Comparison of ENCODE assay signal across 14 cellular contexts in genomic region chr16:21104124-21104860, GRCh38. TPM values are rescaled to one million over a fixed set of nuclear protein-coding genes. Genes with fewer than 3 reads are reported as not detected.
DNase-seq lines count a peak whose midpoint lies in the region; ATAC-seq and TF ChIP-seq lines count a peak whose summit lies in the region.
"Had no signal": no experiment of that assay in that cellular context is flagged by ENCODE, and none has a peak within 500 bp of the region (broad histone marks: within the 10 kb centered on the region; RNA-seq: fewer than 3 reads in every experiment).

No MANE protein-coding gene starts in this region.

- H3K27me3 ChIP-seq in adrenal gland, result peaks cover 6% of the 10 kb centered on the region
- H3K27me3 ChIP-seq: thyroid gland had no signal

- H3K4me3 ChIP-seq in adrenal gland, result no peak overlapping the region
- H3K4me3 ChIP-seq: thyroid gland had no signal

- no peaks in the 10 kb centered on the region for H3K9me3 ChIP-seq in adrenal gland (replicated peaks in 1 of 3)
- H3K9me3 ChIP-seq: thyroid gland had no signal

- intact Hi-C loops in adrenal gland (cut with DNase I), result no loop called here

- no peak for TF ChIP-seq CTCF in adrenal gland (IDR thresholded peaks at IDR 0.05)

- H3K36me3 ChIP-seq in adrenal gland (replicated peaks in 1 of 2), result no peaks in the 10 kb centered on the region
- H3K36me3 ChIP-seq: thyroid gland had no signal

- WGBS in adrenal gland, 4 donors, result 48 to 52% (median 48%) methylated on average over 7 to 8 of the region's 8 CpGs

- ATAC-seq in HG03108 (IDR thresholded peaks at IDR 0.05; ENCODE audit: unreplicated experiment), result no peak

- DNase-seq in NCI-H1417 (lab: John Stamatoyannopoulos, UW), result peak in 2 of 3 experiments; percentile 27 to 63
- DNase-seq in NCI-H1417 treated with DMSO at 0.1 percent for 48 hours (lab: John Stamatoyannopoulos, UW), result no peak
- peak; percentile 66 for DNase-seq in NCI-H2227 treated with DMSO at 0.1 percent for 48 hours (lab: John Stamatoyannopoulos, UW)
- peak; percentile 67 for DNase-seq in fibroblast of peridontal ligament (ENCODE audit: extremely low read depth)
- peak; percentile 36 for DNase-seq in retina
- DNase-seq in DMS153 treated with DMSO at 0.1 percent for 48 hours (lab: John Stamatoyannopoulos, UW; ENCODE audit: unreplicated experiment), result no peak
- DNase-seq in adrenal gland, result no peak
- DNase-seq: 8988T, amniotic stem cell, Kasumi-1, NCI-H226, small intestine had no signal

- no peak for TF ChIP-seq POLR2A in adrenal gland (IDR thresholded peaks at IDR 0.05)

- H3K4me1 ChIP-seq in adrenal gland (replicated peaks in 1 of 2), result no peaks in the 10 kb centered on the region
- H3K4me1 ChIP-seq: thyroid gland had no signal

- no peak overlapping the region for H3K27ac ChIP-seq in adrenal gland
- H3K27ac ChIP-seq: thyroid gland had no signal

RNA-seq across cellular contexts. Expression of gene DNAH3, which starts 46.4 kb away (rescaled TPM):
- total RNA-seq in adrenal gland, result under 1 TPM in 4 of 8 donors, not detected in 4; 0.14 to 0.40 (median 0.20) TPM
- under 1 TPM in 1 of 3 donors, not detected in 2; 0.32 TPM for polyA plus RNA-seq in adrenal gland

RNA-seq across cellular contexts. Expression of gene LDAF1, which starts 54.2 kb away (rescaled TPM):
- total RNA-seq in adrenal gland, result 100 to 1,000 TPM in 4 of 8 donors, 10 to 100 TPM in 3, 1 to 10 TPM in 1; 9.7 to 194 (median 123) TPM
- 10 to 100 TPM in 1 of 3 donors, 1 to 10 TPM in 2; 5.3 to 21.6 (median 8.3) TPM for polyA plus RNA-seq in adrenal gland

Comparison
In these comparisons a context has a peak if more than half of its experiments do, and no peak if none do; other contexts are left out.
1. DNase-seq: peak in NCI-H1417 (2 of 3), NCI-H2227 treated with DMSO at 0.1 percent for 48 hours (single experiment), fibroblast of peridontal ligament (single experiment) and retina (single experiment); none in NCI-H1417 treated with DMSO at 0.1 percent for 48 hours (single experiment), DMS153 treated with DMSO at 0.1 percent for 48 hours (single experiment) and adrenal gland (0 of 7).